9 cellular contexts compared by ENCODE assay signal in genomic region chr12:113439606-113440030, GRCh38. TPM values are rescaled to one million over a fixed set of nuclear protein-coding genes. Genes with fewer than 3 reads are reported as not detected.
DNase-seq lines count a peak whose midpoint lies in the region; ATAC-seq and TF ChIP-seq lines count a peak whose summit lies in the region.
"Had no signal": no experiment of that assay in that cellular context is flagged by ENCODE, and none has a peak within 500 bp of the region (broad histone marks: within the 10 kb centered on the region; RNA-seq: fewer than 3 reads in every experiment).

No MANE protein-coding gene starts in this region.

- H3K9me3 Mint-ChIP-seq in activated T-cell treated with anti-CD3 and anti-CD28 coated beads, Interleukin-2, amount 50 U/mL, for 72 hours: no peaks in the 10 kb centered on the region

- H4K20me1 ChIP-seq in DND-41 (ENCODE audit: insufficient read depth, low read length) (no peaks in the 10 kb centered on the region), KMS-11 (ENCODE audit: insufficient read depth) (no peaks in the 10 kb centered on the region), SU-DHL-6 (ENCODE audit: low read depth, low read length) (no peaks in the 10 kb centered on the region)

- H3K4me2 ChIP-seq in DND-41 (ENCODE audit: insufficient read depth, low read length): no peak overlapping the region
- H3K4me2 ChIP-seq in KMS-11: no peak overlapping the region
- H3K4me2 ChIP-seq in SU-DHL-6 (ENCODE audit: low read depth, low read length, poor library complexity, severe bottlenecking): no peak overlapping the region

- no peaks in the 10 kb centered on the region for H3K4me1 ChIP-seq in DND-41 (ENCODE audit: insufficient read depth, low read length)
- H3K4me1 ChIP-seq in KMS-11 (ENCODE audit: low read depth, poor library complexity, severe bottlenecking): no peaks in the 10 kb centered on the region
- no peaks in the 10 kb centered on the region for H3K4me1 ChIP-seq in left ventricle myocardium inferior
- no peaks in the 10 kb centered on the region for H3K4me1 ChIP-seq in thyroid gland

- H3F3A ChIP-seq in SU-DHL-6 (ENCODE audit: insufficient read depth): no peaks in the 10 kb centered on the region

- H3K9ac ChIP-seq in DND-41 (ENCODE audit: low read depth, low read length) (no peak overlapping the region), KMS-11 (no peak overlapping the region), SU-DHL-6 (ENCODE audit: low read length) (no peak overlapping the region)

- H3K36me3 Mint-ChIP-seq in activated T-cell treated with anti-CD3 and anti-CD28 coated beads, Interleukin-2, amount 50 U/mL, for 72 hours (ENCODE audit: insufficient read depth in 2 of 2): no peaks in the 10 kb centered on the region

- H3K4me3 ChIP-seq in DND-41 (ENCODE audit: low read depth in 1 of 2, low read length in 2 of 2) (no peak overlapping the region), KMS-11 (IDR thresholded peaks at IDR 0.05; ENCODE audit: insufficient read depth, low read depth, low read length) (no peak overlapping the region), SU-DHL-6 (ENCODE audit: insufficient read depth, low read length, poor library complexity, severe bottlenecking) (no peak overlapping the region), left ventricle myocardium inferior (no peak overlapping the region), thyroid gland (replicated peaks in 1 of 3) (no peak overlapping the region)

- no peak overlapping the region for H3K27ac Mint-ChIP-seq in activated T-cell treated with anti-CD3 and anti-CD28 coated beads, Interleukin-2, amount 50 U/mL, for 72 hours

- TF ChIP-seq CTCF in DND-41 (IDR thresholded peaks at IDR 0.05; ENCODE audit: borderline replicate concordance, extremely low read depth, low read length, poor library complexity, severe bottlenecking) (peak; percentile 77), KMS-11 (conservative IDR thresholded peaks at IDR 0.05; ENCODE audit: low read depth, low read length) (peak; percentile 64), SU-DHL-6 (IDR thresholded peaks at IDR 0.05; ENCODE audit: insufficient read depth, low read length, poor library complexity, severe bottlenecking) (peak; percentile 73), left ventricle myocardium inferior (IDR thresholded peaks at IDR 0.05; ENCODE audit: borderline replicate concordance) (peak; percentile 70), thyroid gland (IDR thresholded peaks at IDR 0.05) (peak in 5 of 6 experiments; percentile 32 to 65 (median 42))

- peaks cover 8% of the 10 kb centered on the region for H3K27me3 Mint-ChIP-seq in activated T-cell treated with anti-CD3 and anti-CD28 coated beads, Interleukin-2, amount 50 U/mL, for 72 hours (ENCODE audit: low read depth)

- H3K27ac ChIP-seq in DND-41 (ENCODE audit: low read length) (no peak overlapping the region), KMS-11 (no peak overlapping the region), SU-DHL-6 (ENCODE audit: low read depth, low read length) (no peak overlapping the region), left ventricle myocardium inferior (replicated peaks) (no peak overlapping the region), thyroid gland (no peak overlapping the region)

- H3K9me3 ChIP-seq in DND-41 (ENCODE audit: insufficient read depth, low read length, severe bottlenecking): no peaks in the 10 kb centered on the region
- H3K9me3 ChIP-seq in SU-DHL-6 (ENCODE audit: insufficient read depth, low read length): no peaks in the 10 kb centered on the region
- H3K9me3 ChIP-seq in left ventricle myocardium inferior (replicated peaks): no peaks in the 10 kb centered on the region
- H3K9me3 ChIP-seq in thyroid gland: no peaks in the 10 kb centered on the region

- DNase-seq in DND-41 (peak; percentile 44), left ventricle myocardium inferior (no peak), thyroid gland (peak; percentile 47 to 59), MV-4-11 (lab: John Stamatoyannopoulos, UW) (no peak)
- DNase-seq in activated T-cell treated with anti-CD3 and anti-CD28 coated beads, Interleukin-2, amount 50 U/mL, for 72 hours: no peak

- no peaks in the 10 kb centered on the region for H3K4me1 Mint-ChIP-seq in activated T-cell treated with anti-CD3 and anti-CD28 coated beads, Interleukin-2, amount 50 U/mL, for 72 hours (ENCODE audit: low read depth)

- 31 to 39% methylated on average over 7 to 8 of the region's 8 CpGs for WGBS in thyroid gland, 2 donors

- intact Hi-C loops in left ventricle myocardium inferior (cut with micrococcal nuclease) (no loop called here), thyroid gland (cut with DNase I) (no loop called here)

- no peak overlapping the region for H3K4me3 Mint-ChIP-seq in activated T-cell treated with anti-CD3 and anti-CD28 coated beads, Interleukin-2, amount 50 U/mL, for 72 hours

- no peak for TF ChIP-seq POLR2A in thyroid gland (IDR thresholded peaks at IDR 0.05)

- H3K27me3 ChIP-seq in DND-41 (ENCODE audit: insufficient read depth, low read length, poor library complexity): no peaks in the 10 kb centered on the region
- no peaks in the 10 kb centered on the region for H3K27me3 ChIP-seq in KMS-11 (ENCODE audit: insufficient read depth, low read depth)
- no peaks in the 10 kb centered on the region for H3K27me3 ChIP-seq in SU-DHL-6 (ENCODE audit: low read length)
- H3K27me3 ChIP-seq in left ventricle myocardium inferior (ENCODE audit: low read depth): peaks cover 50% of the 10 kb centered on the region
- no peaks in the 10 kb centered on the region for H3K27me3 ChIP-seq in thyroid gland

- ATAC-seq in DND-41 (ENCODE audit: insufficient read depth, low read depth) (peak; percentile 54; the same call in 1 of the 3 replicates), GM18873 (IDR thresholded peaks at IDR 0.05; ENCODE audit: low FRiP score, unreplicated experiment) (no peak)
- ATAC-seq in activated T-cell treated with anti-CD3 and anti-CD28 coated beads, Interleukin-2, amount 50 U/mL, for 72 hours (replicated peaks in 1 of 2): no peak

- H2AFZ ChIP-seq in DND-41 (ENCODE audit: low read depth, low read length) (no peak overlapping the region), KMS-11 (ENCODE audit: low read depth) (no peak overlapping the region), SU-DHL-6 (ENCODE audit: low read depth, low read length, severe bottlenecking) (no peak overlapping the region)

- H3K9me2 ChIP-seq in SU-DHL-6 (replicated peaks; ENCODE audit: insufficient read depth, low read length): no peaks in the 10 kb centered on the region

- no peaks in the 10 kb centered on the region for H3K36me3 ChIP-seq in DND-41 (ENCODE audit: insufficient read depth, low read length)
- H3K36me3 ChIP-seq in KMS-11 (ENCODE audit: insufficient read depth): no peaks in the 10 kb centered on the region
- no peaks in the 10 kb centered on the region for H3K36me3 ChIP-seq in SU-DHL-6 (ENCODE audit: low read length)
- H3K36me3 ChIP-seq in left ventricle myocardium inferior: no peaks in the 10 kb centered on the region
- H3K36me3 ChIP-seq in thyroid gland: no peaks in the 10 kb centered on the region

- no peaks in the 10 kb centered on the region for H3K79me2 ChIP-seq in DND-41 (ENCODE audit: insufficient read depth, low read length)
- no peaks in the 10 kb centered on the region for H3K79me2 ChIP-seq in KMS-11 (ENCODE audit: insufficient read depth, low read depth)
- no peaks in the 10 kb centered on the region for H3K79me2 ChIP-seq in SU-DHL-6 (ENCODE audit: insufficient read depth, low read length)

RNA-seq across cellular contexts. Expression of gene SDSL, which starts 17.4 kb away (rescaled TPM):
- total RNA-seq in left ventricle myocardium inferior: 13.3 TPM
- total RNA-seq in thyroid gland: 10 to 100 TPM; 13.6 to 42.2 (median 27.5) TPM
- total RNA-seq in activated T-cell treated with anti-CD3 and anti-CD28 coated beads, Interleukin-2, amount 50 U/mL, for 72 hours: 1 to 10 TPM in 1 of 2 donors, under 1 TPM in 1; 0.29 to 3.2 TPM

RNA-seq across cellular contexts. Expression of gene LHX5, which starts 32.1 kb away (rescaled TPM):
- total RNA-seq in left ventricle myocardium inferior (not detected), thyroid gland (under 1 TPM in 1 of 4 donors, not detected in 3; 0.13 TPM)
- under 1 TPM; 0.07 to 0.19 TPM for total RNA-seq in activated T-cell treated with anti-CD3 and anti-CD28 coated beads, Interleukin-2, amount 50 U/mL, for 72 hours
- total RNA-seq: mononuclear cell had no signal

RNA-seq across cellular contexts. Expression of gene SDS, which starts 35.9 kb away (rescaled TPM):
- total RNA-seq in left ventricle myocardium inferior (not detected), thyroid gland (1 to 10 TPM in 1 of 4 donors, under 1 TPM in 1, not detected in 2; 0.33 to 1.4 TPM)
- not detected for total RNA-seq in activated T-cell treated with anti-CD3 and anti-CD28 coated beads, Interleukin-2, amount 50 U/mL, for 72 hours

Comparison
In these comparisons a context has a peak if more than half of its experiments do, and no peak if none do; other contexts are left out.
1. DNase-seq: peak in DND-41 (single experiment) and thyroid gland (2 of 2); none in left ventricle myocardium inferior (single experiment), activated T-cell treated with anti-CD3 and anti-CD28 coated beads, Interleukin-2, amount 50 U/mL, for 72 hours (0 of 2) and MV-4-11 (single experiment).
2. Peak in every context shown above with its lines, with median percentiles within 50 percentile points of each other: CTCF ChIP-seq.